8 cellular contexts compared by ENCODE assay signal in genomic region chr4:10100734-10101216, GRCh38. TPM values are rescaled to one million over a fixed set of nuclear protein-coding genes. Genes with fewer than 3 reads are reported as not detected.
A peak's percentile ranks its signal among the peaks of the same experiment; 100 is the strongest.
DNase-seq lines count a peak whose midpoint lies in the region; ATAC-seq, FAIRE-seq and TF ChIP-seq lines count a peak whose summit lies in the region.

No MANE protein-coding gene starts in this region.

- H3K14ac ChIP-seq in IMR-90 (replicated peaks; ENCODE audit: low read depth, low read length): no peak overlapping the region

- H2BK15ac ChIP-seq in IMR-90 (ENCODE audit: low read depth, low read length): no peak overlapping the region

- peaks cover 15 to 73% of the 10 kb centered on the region in 2 experiments for H3K79me1 ChIP-seq in IMR-90 (ENCODE audit: low read depth in 1 of 2, low read length in 2 of 2)

- H3K27ac ChIP-seq in IMR-90 (ENCODE audit: insufficient read depth, low read length) (peak overlapping the region; percentile 16; the same call in 1 of the 2 replicates), heart left ventricle (peak overlapping the region in 11 of 12 donors; percentile 64 to 92 (median 74))

- no peak for TF ChIP-seq POLR2A in IMR-90 (IDR thresholded peaks at IDR 0.05; ENCODE audit: low read depth, low read length)
- no peak for TF ChIP-seq POLR2A in heart left ventricle (IDR thresholded peaks at IDR 0.05)

- peak overlapping the region; percentile 91 for H3K27ac Mint-ChIP-seq in activated CD8-positive, alpha-beta T cell treated with anti-CD3 and anti-CD28 coated beads for 36 hours
- peak overlapping the region; percentile 96 for H3K27ac Mint-ChIP-seq in stimulated activated effector memory CD8-positive, alpha-beta T cell treated with anti-CD3 and anti-CD28 coated beads, Interleukin-12 subunit alpha, Interleukin-12 subunit beta, amount 100 ng/mL, for 72 hours

- H3K27me3 Mint-ChIP-seq in activated CD8-positive, alpha-beta T cell treated with anti-CD3 and anti-CD28 coated beads for 36 hours: no peaks in the 10 kb centered on the region

- H2BK20ac ChIP-seq in IMR-90 (ENCODE audit: low read depth, low read length): no peak overlapping the region

- no peak for ATAC-seq in IMR-90 (ENCODE audit: low read depth)
- ATAC-seq in activated CD8-positive, alpha-beta T cell treated with anti-CD3 and anti-CD28 coated beads for 36 hours: no peak
- peak in 3 of 4 donors; percentile 3 to 25 (median 23) for ATAC-seq in heart left ventricle
- no peak for ATAC-seq in stimulated activated effector memory CD8-positive, alpha-beta T cell treated with anti-CD3 and anti-CD28 coated beads, Interleukin-12 subunit alpha, Interleukin-12 subunit beta, amount 100 ng/mL, for 72 hours

- peaks cover 91% of the 10 kb centered on the region for H3K36me3 Mint-ChIP-seq in activated CD8-positive, alpha-beta T cell treated with anti-CD3 and anti-CD28 coated beads for 36 hours (ENCODE audit: low read depth)
- H3K36me3 Mint-ChIP-seq in stimulated activated effector memory CD8-positive, alpha-beta T cell treated with anti-CD3 and anti-CD28 coated beads, Interleukin-12 subunit alpha, Interleukin-12 subunit beta, amount 100 ng/mL, for 72 hours: peaks cover 100% of the 10 kb centered on the region

- H3K27me3 ChIP-seq in IMR-90 (ENCODE audit: control insufficient read depth, insufficient read depth, low read length) (no peaks in the 10 kb centered on the region), heart left ventricle (no peaks in the 10 kb centered on the region)

- dilution Hi-C loops in IMR-90 (cut with HindIII; ENCODE audit: low sequenced_read_pairs, unreplicated experiment): no loop called here

- H2AK5ac ChIP-seq in IMR-90 (ENCODE audit: low read depth, low read length): no peak overlapping the region; the same call in 1 of the 2 replicates

- H3K18ac ChIP-seq in IMR-90 (ENCODE audit: low read depth, low read length): no peak overlapping the region

- H2AK9ac ChIP-seq in IMR-90 (replicated peaks; ENCODE audit: low read depth, low read length, poor library complexity): no peak overlapping the region

- DNase-seq in IMR-90 (no peak), heart left ventricle (peak in 2 of 5 donors; percentile 52 to 74), GM19239 (ENCODE audit: insufficient read length, low spot score) (no peak), NCI-H1436 (lab: John Stamatoyannopoulos, UW) (no peak), DMS53 treated with DMSO at 0.1 percent for 48 hours (lab: John Stamatoyannopoulos, UW; ENCODE audit: unreplicated experiment) (no peak), GM03348 (ENCODE audit: low spot score) (no peak)
- DNase-seq in activated CD8-positive, alpha-beta T cell treated with anti-CD3 and anti-CD28 coated beads for 36 hours: no peak
- DNase-seq in stimulated activated effector memory CD8-positive, alpha-beta T cell treated with anti-CD3 and anti-CD28 coated beads, Interleukin-12 subunit alpha, Interleukin-12 subunit beta, amount 100 ng/mL, for 72 hours (ENCODE audit: low spot score in 2 of 2): no peak

- POLR2A ChIA-PET in IMR-90 (lab: Charles Lee; ENCODE audit: unreplicated experiment): no interaction called here
- POLR2A ChIA-PET in activated CD8-positive, alpha-beta T cell treated with anti-CD3 and anti-CD28 coated beads for 36 hours (lab: Charles Lee): interaction anchor here (0.6 to 24.9 kb wide), 4 partner anchors 9 to 31 kb away, joined by 3 to 403 read pairs (median 204); partner anchors contain the start of gene WDR1

- H4K8ac ChIP-seq in IMR-90 (ENCODE audit: low read depth in 2 of 2, low read length in 2 of 2): no peak overlapping the region

- H3K9me3 Mint-ChIP-seq in activated CD8-positive, alpha-beta T cell treated with anti-CD3 and anti-CD28 coated beads for 36 hours: no peaks in the 10 kb centered on the region
- no peaks in the 10 kb centered on the region for H3K9me3 Mint-ChIP-seq in stimulated activated effector memory CD8-positive, alpha-beta T cell treated with anti-CD3 and anti-CD28 coated beads, Interleukin-12 subunit alpha, Interleukin-12 subunit beta, amount 100 ng/mL, for 72 hours

- peak overlapping the region; percentile 43 for H3K4me3 Mint-ChIP-seq in activated CD8-positive, alpha-beta T cell treated with anti-CD3 and anti-CD28 coated beads for 36 hours
- H3K4me3 Mint-ChIP-seq in stimulated activated effector memory CD8-positive, alpha-beta T cell treated with anti-CD3 and anti-CD28 coated beads, Interleukin-12 subunit alpha, Interleukin-12 subunit beta, amount 100 ng/mL, for 72 hours: peak overlapping the region; percentile 83

- H3K4ac ChIP-seq in IMR-90 (ENCODE audit: low read depth, low read length): no peak overlapping the region

- in situ Hi-C loops in IMR-90 (cut with MboI; ENCODE audit: low sequenced_read_pairs): no loop called here

- H4K91ac ChIP-seq in IMR-90 (ENCODE audit: insufficient read depth, low read depth, low read length): no peak overlapping the region

- TF ChIP-seq CTCF in IMR-90 (conservative IDR thresholded peaks at IDR 0.05; ENCODE audit: low read depth, low read length) (no peak), heart left ventricle (IDR thresholded peaks at IDR 0.05) (no peak)
- TF ChIP-seq CTCF in activated CD8-positive, alpha-beta T cell treated with anti-CD3 and anti-CD28 coated beads for 36 hours (IDR thresholded peaks at IDR 0.05): no peak

- no peak overlapping the region for H3K4me2 ChIP-seq in IMR-90 (ENCODE audit: low read depth, low read length)

- H3K56ac ChIP-seq in IMR-90 (ENCODE audit: extremely low read depth, insufficient read depth, low read length): no peak overlapping the region

- peaks cover 98% of the 10 kb centered on the region for H4K20me1 ChIP-seq in IMR-90 (ENCODE audit: insufficient read depth, low read length)

- CTCF ChIA-PET in IMR-90 (lab: Yijun Ruan, JAX): no interaction called here
- CTCF ChIA-PET in activated CD8-positive, alpha-beta T cell treated with anti-CD3 and anti-CD28 coated beads for 36 hours (lab: Charles Lee): interaction anchor here (1.2 to 1.5 kb wide), 2 partner anchors 8 to 17 kb away, joined by 3 to 5 read pairs; no protein-coding TSS in a partner anchor

- no peak for TF ChIP-seq RAD21 in IMR-90 (IDR thresholded peaks at IDR 0.05; ENCODE audit: low read length)

- FAIRE-seq in GM19239 (lab: Jason Lieb, UNC): no peak

- H3K36me3 ChIP-seq in IMR-90 (ENCODE audit: control insufficient read depth, insufficient read depth, low read length): peaks cover 84% of the 10 kb centered on the region
- peaks cover 0 to 83% (median 48%) of the 10 kb centered on the region in 9 donors for H3K36me3 ChIP-seq in heart left ventricle

- peaks cover 58% of the 10 kb centered on the region for H3K9me1 ChIP-seq in IMR-90 (ENCODE audit: insufficient read depth, low read length)

- no peak overlapping the region for H2AFZ ChIP-seq in IMR-90 (replicated peaks; ENCODE audit: low read length, poor library complexity)

- H3K4me3 ChIP-seq in IMR-90 (ENCODE audit: insufficient read depth, low read depth, low read length) (no peak overlapping the region), heart left ventricle (no peak overlapping the region)

- peaks cover 99% of the 10 kb centered on the region for H3K4me1 Mint-ChIP-seq in activated CD8-positive, alpha-beta T cell treated with anti-CD3 and anti-CD28 coated beads for 36 hours (ENCODE audit: low read depth)
- H3K4me1 Mint-ChIP-seq in stimulated activated effector memory CD8-positive, alpha-beta T cell treated with anti-CD3 and anti-CD28 coated beads, Interleukin-12 subunit alpha, Interleukin-12 subunit beta, amount 100 ng/mL, for 72 hours: peaks cover 100% of the 10 kb centered on the region

- no TSS peak for BruUV-seq in IMR-90 (replicated peaks; lab: Mats Ljungman, UMichigan)

- no peak overlapping the region for H2BK120ac ChIP-seq in IMR-90 (ENCODE audit: low read depth, low read length)

- H4K5ac ChIP-seq in IMR-90 (ENCODE audit: low read depth, low read length): no peak overlapping the region

- H3K23ac ChIP-seq in IMR-90 (ENCODE audit: low read depth, low read length): peak overlapping the region; percentile 27; the same call in 1 of the 2 replicates

- no peak overlapping the region for H3K9ac ChIP-seq in IMR-90 (ENCODE audit: low read depth, low read length)

- H3K9me3 ChIP-seq in IMR-90 (ENCODE audit: control insufficient read depth, insufficient read depth, low read length) (no peaks in the 10 kb centered on the region), heart left ventricle (no peaks in the 10 kb centered on the region)

- WGBS in IMR-90 (ENCODE audit: extremely low coverage in 2 of 2, insufficient read length in 1 of 2), 2 experiments: 93% methylated on average over 3 of the region's 12 CpGs; no CpG with 5 or more reads in 1 of the 2 experiments
- WGBS in heart left ventricle, 4 donors: 46 to 53% (median 49%) methylated on average over 7 to 12 of the region's 12 CpGs

- H3K4me1 ChIP-seq in IMR-90 (ENCODE audit: control insufficient read depth, insufficient read depth, low read length) (peaks cover 60% of the 10 kb centered on the region), heart left ventricle (peaks cover 15 to 98% (median 79%) of the 10 kb centered on the region in 12 donors)

- intact Hi-C loops in IMR-90 (cut with micrococcal nuclease): no loop called here
- intact Hi-C loops in activated CD8-positive, alpha-beta T cell treated with anti-CD3 and anti-CD28 coated beads for 36 hours (cut with micrococcal nuclease): no loop called here
- intact Hi-C loops in heart left ventricle (cut with DNase I): no loop called here

- no peak overlapping the region for H2BK5ac ChIP-seq in IMR-90 (ENCODE audit: low read depth, low read length, poor library complexity, severe bottlenecking)

TF ChIP-seq in IMR-90, 13 proteins besides CTCF, POLR2A, EP300 and RAD21 (continues in another document):
- TF ChIP-seq CHD1 (IDR thresholded peaks at IDR 0.05; ENCODE audit: low read depth, low read length): no peak
- TF ChIP-seq BHLHE40 (IDR thresholded peaks at IDR 0.05; ENCODE audit: low read depth, low read length): no peak
- no peak for TF ChIP-seq FOS (IDR thresholded peaks at IDR 0.05; ENCODE audit: low read depth, low read length)
- no peak for TF ChIP-seq MAFK (IDR thresholded peaks at IDR 0.05; ENCODE audit: low read depth, low read length)
- no peak for TF ChIP-seq SMC3 (IDR thresholded peaks at IDR 0.05; ENCODE audit: low read depth, low read length)
- no peak for TF ChIP-seq MXI1 (IDR thresholded peaks at IDR 0.05; ENCODE audit: borderline replicate concordance, low read depth, low read length)
- no peak for TF ChIP-seq CEBPB (IDR thresholded peaks at IDR 0.05; ENCODE audit: low read depth, low read length)
- no peak for TF ChIP-seq NFE2L2 (IDR thresholded peaks at IDR 0.05; ENCODE audit: low read depth, low read length)

RNA-seq across cellular contexts. Expression of gene WDR1, which starts 15.8 kb away (rescaled TPM):
- total RNA-seq in IMR-90 (2012; rRNA removed) (782 and 992 TPM in 2 replicates), heart left ventricle (100 to 1,000 TPM; 113 to 299 (median 185) TPM)
- polyA plus RNA-seq in IMR-90 (2012; rRNA removed) (725 and 739 TPM in 2 replicates), heart left ventricle (100 to 1,000 TPM in 1 of 2 donors, 10 to 100 TPM in 1; 76.1 to 279 TPM)
- 709 and 1,014 TPM in 2 replicates for polyA plus RNA-seq in IMR-90 (2012; cell fraction: cytosol; rRNA removed)
- 487 and 886 TPM in 2 replicates for polyA plus RNA-seq in IMR-90 (2012; cell fraction: nucleus; rRNA removed; ENCODE audit: low replicate concordance)
- 100 to 1,000 TPM; 390 to 393 TPM for total RNA-seq in activated CD8-positive, alpha-beta T cell treated with anti-CD3 and anti-CD28 coated beads for 36 hours

Comparison
In these comparisons a context has a peak if more than half of its experiments do, and no peak if none do; other contexts are left out.
1. ATAC-seq: peak in heart left ventricle (3 of 4); none in IMR-90 (single experiment), activated CD8-positive, alpha-beta T cell treated with anti-CD3 and anti-CD28 coated beads for 36 hours (single experiment) and stimulated activated effector memory CD8-positive, alpha-beta T cell treated with anti-CD3 and anti-CD28 coated beads, Interleukin-12 subunit alpha, Interleukin-12 subunit beta, amount 100 ng/mL, for 72 hours (single experiment).